Comparison of ENCODE assay signal across 8 cellular contexts in the genomic region with DNA sequence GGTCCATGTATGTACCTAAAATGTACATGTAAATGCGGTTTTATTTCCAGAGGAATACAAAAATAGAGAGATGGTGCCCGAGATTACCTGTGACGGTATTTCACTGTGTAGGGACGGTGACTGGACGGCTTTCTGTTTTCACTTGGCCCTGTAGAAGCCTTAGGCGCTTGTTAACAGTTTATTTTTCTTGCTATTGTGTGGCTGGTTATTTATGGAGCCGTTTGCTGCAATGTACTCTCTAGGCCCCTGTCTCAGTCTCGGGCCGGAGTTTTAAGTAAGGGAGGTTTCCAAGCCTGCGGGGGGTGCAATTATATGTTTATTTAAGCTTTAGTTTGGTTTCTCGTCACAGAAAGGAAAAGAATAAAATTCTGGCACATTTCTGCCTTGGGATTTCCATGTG. TPM values are rescaled to one million over a fixed set of nuclear protein-coding genes. Genes with fewer than 3 reads are reported as not detected.
DNase-seq lines count a peak whose midpoint lies in the region; ATAC-seq and TF ChIP-seq lines count a peak whose summit lies in the region.

No MANE protein-coding gene starts in this region.

- intact Hi-C loops in Right ventricle myocardium superior (cut with DNase I): no loop called here
- intact Hi-C loops in sciatic nerve (cut with DNase I): no loop called here

- no peaks in the 10 kb centered on the region for H3K9me3 ChIP-seq in WERI-Rb-1 (ENCODE audit: severe bottlenecking)

- H3K27ac ChIP-seq in C4-2B: peak overlapping the region; percentile 76
- H3K27ac ChIP-seq in WERI-Rb-1: peak overlapping the region; percentile 86

- TF ChIP-seq CTCF in C4-2B (conservative IDR thresholded peaks at IDR 0.05) (no peak), WERI-Rb-1 (IDR thresholded peaks at IDR 0.05; ENCODE audit: low read depth, low read length) (no peak)

- peak overlapping the region; percentile 97 for H3K4me3 ChIP-seq in WERI-Rb-1 (ENCODE audit: low read depth, low read length)

- peaks cover 11% of the 10 kb centered on the region for H3K36me3 ChIP-seq in WERI-Rb-1

- DNase-seq in WERI-Rb-1 (no peak), Right ventricle myocardium superior (no peak), sciatic nerve (ENCODE audit: low spot score) (no peak), hepatic stellate cell (ENCODE audit: low spot score) (no peak), T1000 (lab: John Stamatoyannopoulos, UW) (no peak)

- H3K27me3 ChIP-seq in WERI-Rb-1 (ENCODE audit: insufficient read depth, low read depth, severe bottlenecking): no peaks in the 10 kb centered on the region

- ATAC-seq in GM18907 (IDR thresholded peaks at IDR 0.05; ENCODE audit: unreplicated experiment) (peak; percentile 19), HG03097 (IDR thresholded peaks at IDR 0.05; ENCODE audit: low FRiP score, unreplicated experiment) (peak; percentile 13), Right ventricle myocardium superior (ENCODE audit: poor library complexity) (peak; percentile 64), sciatic nerve (peak; percentile 50)

RNA-seq across cellular contexts. Expression of a gene that starts 0.4 kb away (rescaled TPM):
- total RNA-seq in Right ventricle myocardium superior (8.9 TPM), sciatic nerve (11.1 TPM)

RNA-seq across cellular contexts. Expression of a gene that starts 0.7 kb away (rescaled TPM):
- total RNA-seq in Right ventricle myocardium superior: 8.4 TPM
- total RNA-seq in sciatic nerve: 30.2 TPM

Comparison
In these comparisons a context has a peak if more than half of its experiments do, and no peak if none do; other contexts are left out.
1. ATAC-seq: peak in every context shown above with its lines; median percentile 64 in Right ventricle myocardium superior; 50 in sciatic nerve; 19 in GM18907; 13 in HG03097.